ENCODE assay signal across 1 cellular context in genomic region chr7:155205368-155206285, GRCh38.
TF ChIP-seq lines count a peak whose summit lies in the region.

No MANE protein-coding gene starts in this region.

TF ChIP-seq in SK-N-SH, 30 proteins besides CTCF, POLR2A, EP300 and RAD21 (continued from another document):
- no peak for TF ChIP-seq REST (IDR thresholded peaks at IDR 0.05; ENCODE audit: low read depth, low read length)
- no peak for TF ChIP-seq RCOR1 (IDR thresholded peaks at IDR 0.05; ENCODE audit: low read length)
- peak; percentile 59; the same call in 1 of the 2 replicates for TF ChIP-seq FOSL2 (IDR thresholded peaks at IDR 0.05; ENCODE audit: borderline replicate concordance, low read depth)
